In the genomic region with DNA sequence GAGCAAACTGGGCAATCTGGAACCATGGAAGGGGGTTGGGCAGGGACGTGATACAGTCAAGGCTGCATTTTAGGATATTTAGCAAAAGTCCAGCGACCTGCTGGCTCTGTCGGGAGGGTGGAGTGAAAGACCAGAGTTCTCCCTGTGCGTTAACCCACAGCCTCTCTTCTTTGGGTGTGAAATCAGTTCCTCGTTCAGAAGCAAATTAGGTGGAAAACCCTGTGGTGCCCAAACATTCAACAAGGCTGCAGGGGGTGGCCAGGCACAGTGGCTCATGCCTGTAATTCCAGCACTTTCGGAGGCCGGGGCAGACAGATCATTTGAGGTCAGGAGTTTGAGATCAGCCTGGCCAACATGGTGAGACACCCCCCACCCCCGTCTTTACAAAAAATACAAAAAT, we compare ENCODE assay signal across 39 cellular contexts. TPM values are rescaled to one million over a fixed set of nuclear protein-coding genes. Genes with fewer than 3 reads are reported as not detected.
"Had no signal": no experiment of that assay in that cellular context is flagged by ENCODE, and none has a peak within 500 bp of the region (broad histone marks: within the 10 kb centered on the region; RNA-seq: fewer than 3 reads in every experiment).

No MANE protein-coding gene starts in this region.

- H3K4me3 Mint-ChIP-seq: activated B cell treated with CpG ODN at 0.5 μM for 24 hours; activated CD8-positive, alpha-beta memory T cell treated with anti-CD3 and anti-CD28 coated beads, Interleukin-2, amount 10 ng/mL, durations not matched to agents 7 days and 5 days; activated CD8-positive, alpha-beta T cell treated with anti-CD3 and anti-CD28 coated beads, Interleukin-2, amount 10 ng/mL, durations not matched to agents 7 days and 5 days; activated naive CD4-positive, alpha-beta T cell treated with anti-CD3 and anti-CD28 coated beads for 36 hours; activated naive CD4-positive, alpha-beta T cell treated with anti-CD3 and anti-CD28 coated beads, Interleukin-2, amount 50 U/mL, for 24 hours; activated naive CD8-positive, alpha-beta T cell treated with anti-CD3 and anti-CD28 coated beads for 36 hours; activated naive CD8-positive, alpha-beta T cell treated with anti-CD3 and anti-CD28 coated beads, Interleukin-2, amount 50 U/mL, for 24 hours; activated T-helper 1 cell treated with anti-CD3 and anti-CD28 coated beads, Interleukin-12 subunit alpha, Interleukin-12 subunit beta, Interleukin-2, Interleukin-4 antibody, amounts not matched to agents 30 ng/mL and 10 ng/mL and 1 ng/mL, durations not matched to agents 14 hours and 24 hours and 36 hours; effector memory CD8-positive, alpha-beta T cell; T-helper 17 cell; T-helper 2 cell treated with Interferon-gamma antibody and Interleukin-4, amounts not matched to agents 5 μg/mL and 100 μg/mL, for 36 hours had no signal

- H3K27me3 ChIP-seq: adrenal gland, body of pancreas had no signal

- ATAC-seq: activated CD4-positive, CD25-positive, alpha-beta regulatory T cell treated with anti-CD3 and anti-CD28 coated beads, Interleukin-2, amount 50 U/mL, for 24 hours; activated CD8-positive, alpha-beta memory T cell treated with anti-CD3 and anti-CD28 coated beads, Interleukin-2, amount 10 ng/mL, durations not matched to agents 7 days and 5 days; activated CD8-positive, alpha-beta T cell treated with anti-CD3 and anti-CD28 coated beads, Interleukin-2, amount 10 ng/mL, durations not matched to agents 7 days and 5 days; activated naive CD8-positive, alpha-beta T cell treated with anti-CD3 and anti-CD28 coated beads, Interleukin-2, amount 50 U/mL, for 24 hours; body of pancreas; effector memory CD8-positive, alpha-beta T cell; gastroesophageal sphincter; T-helper 17 cell had no signal

- H3K4me3 ChIP-seq: adrenal gland, body of pancreas, esophagus squamous epithelium, gastroesophageal sphincter had no signal

- H3K36me3 ChIP-seq: adrenal gland, esophagus squamous epithelium, gastroesophageal sphincter had no signal

- H3K9me3 Mint-ChIP-seq: activated B cell treated with CpG ODN at 0.5 μM for 24 hours; activated naive CD4-positive, alpha-beta T cell treated with anti-CD3 and anti-CD28 coated beads for 36 hours; activated naive CD4-positive, alpha-beta T cell treated with anti-CD3 and anti-CD28 coated beads, Interleukin-2, amount 50 U/mL, for 24 hours; activated naive CD8-positive, alpha-beta T cell treated with anti-CD3 and anti-CD28 coated beads for 36 hours; activated naive CD8-positive, alpha-beta T cell treated with anti-CD3 and anti-CD28 coated beads, Interleukin-2, amount 50 U/mL, for 24 hours; activated T-helper 1 cell treated with anti-CD3 and anti-CD28 coated beads, Interleukin-12 subunit alpha, Interleukin-12 subunit beta, Interleukin-2, Interleukin-4 antibody, amounts not matched to agents 30 ng/mL and 10 ng/mL and 1 ng/mL, durations not matched to agents 14 hours and 24 hours and 36 hours; activated T-helper 2 cell treated with anti-CD3 and anti-CD28 coated beads, Interferon-gamma antibody, Interleukin-2, Interleukin-4, amounts not matched to agents 10 μg/mL and 5 μg/mL and 100 μg/mL, durations not matched to agents 14 hours and 24 hours and 36 hours; effector memory CD8-positive, alpha-beta T cell; T-helper 2 cell treated with Interferon-gamma antibody and Interleukin-4, amounts not matched to agents 5 μg/mL and 100 μg/mL, for 36 hours had no signal

- H3K27ac ChIP-seq: adrenal gland, body of pancreas, epithelial cell of prostate, esophagus squamous epithelium, gastroesophageal sphincter, WERI-Rb-1 had no signal

- H3K4me1 ChIP-seq: adrenal gland, body of pancreas, gastroesophageal sphincter had no signal

- H3K27ac Mint-ChIP-seq: activated B cell treated with CpG ODN at 0.5 μM for 24 hours; activated CD8-positive, alpha-beta memory T cell treated with anti-CD3 and anti-CD28 coated beads, Interleukin-2, amount 10 ng/mL, durations not matched to agents 7 days and 5 days; activated CD8-positive, alpha-beta T cell treated with anti-CD3 and anti-CD28 coated beads, Interleukin-2, amount 10 ng/mL, durations not matched to agents 7 days and 5 days; activated naive CD4-positive, alpha-beta T cell treated with anti-CD3 and anti-CD28 coated beads for 36 hours; activated naive CD4-positive, alpha-beta T cell treated with anti-CD3 and anti-CD28 coated beads, Interleukin-2, amount 50 U/mL, for 24 hours; activated naive CD8-positive, alpha-beta T cell treated with anti-CD3 and anti-CD28 coated beads for 36 hours; activated naive CD8-positive, alpha-beta T cell treated with anti-CD3 and anti-CD28 coated beads, Interleukin-2, amount 50 U/mL, for 24 hours; activated T-helper 1 cell treated with anti-CD3 and anti-CD28 coated beads, Interleukin-12 subunit alpha, Interleukin-12 subunit beta, Interleukin-2, Interleukin-4 antibody, amounts not matched to agents 30 ng/mL and 10 ng/mL and 1 ng/mL, durations not matched to agents 14 hours and 24 hours and 36 hours; activated T-helper 2 cell treated with anti-CD3 and anti-CD28 coated beads, Interferon-gamma antibody, Interleukin-2, Interleukin-4, amounts not matched to agents 10 μg/mL and 5 μg/mL and 100 μg/mL, durations not matched to agents 14 hours and 24 hours and 36 hours; effector memory CD8-positive, alpha-beta T cell; T-helper 17 cell; T-helper 2 cell treated with Interferon-gamma antibody and Interleukin-4, amounts not matched to agents 5 μg/mL and 100 μg/mL, for 36 hours had no signal

- H3K9me3 ChIP-seq: adrenal gland, body of pancreas, esophagus squamous epithelium, gastroesophageal sphincter had no signal

- DNase-seq: activated B cell treated with CpG ODN at 0.5 μM for 24 hours; activated CD4-positive, alpha-beta T cell treated with anti-CD3 and anti-CD28 coated beads for 48 hours; activated CD4-positive, alpha-beta T cell treated with anti-CD3 and anti-CD28 coated beads, Interleukin-2, amount 50 U/mL, for 1 hour; activated CD4-positive, alpha-beta T cell treated with anti-CD3 and anti-CD28 coated beads, Interleukin-2, amount 50 U/mL, for 48 hours; activated CD8-positive, alpha-beta memory T cell treated with anti-CD3 and anti-CD28 coated beads, Interleukin-2, amount 10 ng/mL, durations not matched to agents 7 days and 5 days; activated CD8-positive, alpha-beta memory T cell treated with anti-CD3 and anti-CD28 coated beads, Interleukin-2, amount 50 U/mL, for 4 hours; activated CD8-positive, alpha-beta T cell treated with anti-CD3 and anti-CD28 coated beads, Interleukin-2, amount 10 ng/mL, durations not matched to agents 7 days and 5 days; activated effector memory CD4-positive, alpha-beta T cell treated with anti-CD3 and anti-CD28 coated beads, Interleukin-2, amount 50 U/mL, for 16 hours; activated naive CD4-positive, alpha-beta T cell treated with anti-CD3 and anti-CD28 coated beads for 36 hours; activated naive CD8-positive, alpha-beta T cell treated with anti-CD3 and anti-CD28 coated beads for 36 hours; activated naive CD8-positive, alpha-beta T cell treated with anti-CD3 and anti-CD28 coated beads, Interleukin-2, amount 50 U/mL, for 24 hours; activated T-cell treated with anti-CD3 and anti-CD28 coated beads, Interleukin-2, amount 50 U/mL, for 1 hour; activated T-cell treated with anti-CD3 and anti-CD28 coated beads, Interleukin-2, amount 50 U/mL, for 48 hours; adrenal gland; amygdala; aorta; body of pancreas; caudate nucleus; cortex of kidney; dermis blood vessel endothelial cell; effector CD4-positive, alpha-beta T cell; effector memory CD8-positive, alpha-beta T cell; esophagus squamous epithelium; foreskin melanocyte; T-helper 1 cell; T-helper 17 cell; T1000; WERI-Rb-1 had no signal

- H3K36me3 Mint-ChIP-seq: activated CD8-positive, alpha-beta memory T cell treated with anti-CD3 and anti-CD28 coated beads, Interleukin-2, amount 10 ng/mL, durations not matched to agents 7 days and 5 days; activated naive CD4-positive, alpha-beta T cell treated with anti-CD3 and anti-CD28 coated beads, Interleukin-2, amount 50 U/mL, for 24 hours; activated naive CD8-positive, alpha-beta T cell treated with anti-CD3 and anti-CD28 coated beads for 36 hours had no signal

RNA-seq across cellular contexts. Expression of a gene that starts 5.9 kb away (rescaled TPM):
- total RNA-seq: activated B cell treated with CpG ODN at 0.5 μM for 24 hours; activated CD8-positive, alpha-beta memory T cell treated with anti-CD3 and anti-CD28 coated beads for 36 hours; activated CD8-positive, alpha-beta memory T cell treated with anti-CD3 and anti-CD28 coated beads, Interleukin-2, amount 10 ng/mL, durations not matched to agents 7 days and 5 days; activated CD8-positive, alpha-beta T cell treated with anti-CD3 and anti-CD28 coated beads, Interleukin-2, amount 10 ng/mL, durations not matched to agents 7 days and 5 days; activated naive CD4-positive, alpha-beta T cell treated with anti-CD3 and anti-CD28 coated beads for 36 hours; activated naive CD8-positive, alpha-beta T cell treated with anti-CD3 and anti-CD28 coated beads for 36 hours; activated T-helper 1 cell treated with anti-CD3 and anti-CD28 coated beads, Interleukin-12 subunit alpha, Interleukin-12 subunit beta, Interleukin-2, Interleukin-4 antibody, amounts not matched to agents 30 ng/mL and 10 ng/mL and 1 ng/mL, durations not matched to agents 14 hours and 24 hours and 36 hours; activated T-helper 2 cell treated with anti-CD3 and anti-CD28 coated beads, Interferon-gamma antibody, Interleukin-2, Interleukin-4, amounts not matched to agents 10 μg/mL and 5 μg/mL and 100 μg/mL, durations not matched to agents 14 hours and 24 hours and 36 hours; dermis blood vessel endothelial cell; endothelial cell of umbilical vein; esophagus squamous epithelium had no signal
- polyA plus RNA-seq: aorta, endothelial cell of umbilical vein, fibroblast of lung had no signal

RNA-seq across cellular contexts. Expression of a gene that starts 19.2 kb away (rescaled TPM):
- total RNA-seq: activated T-helper 1 cell treated with anti-CD3 and anti-CD28 coated beads, Interleukin-12 subunit alpha, Interleukin-12 subunit beta, Interleukin-2, Interleukin-4 antibody, amounts not matched to agents 30 ng/mL and 10 ng/mL and 1 ng/mL, durations not matched to agents 14 hours and 24 hours and 36 hours; activated T-helper 2 cell treated with anti-CD3 and anti-CD28 coated beads, Interferon-gamma antibody, Interleukin-2, Interleukin-4, amounts not matched to agents 10 μg/mL and 5 μg/mL and 100 μg/mL, durations not matched to agents 14 hours and 24 hours and 36 hours; endothelial cell of umbilical vein; T-helper 17 cell had no signal

RNA-seq across cellular contexts. Expression of a gene that starts 19.6 kb away (rescaled TPM):
- total RNA-seq: dermis blood vessel endothelial cell, glomerular endothelial cell had no signal
